Comparison of ENCODE assay signal across 23 cellular contexts in the genomic region with DNA sequence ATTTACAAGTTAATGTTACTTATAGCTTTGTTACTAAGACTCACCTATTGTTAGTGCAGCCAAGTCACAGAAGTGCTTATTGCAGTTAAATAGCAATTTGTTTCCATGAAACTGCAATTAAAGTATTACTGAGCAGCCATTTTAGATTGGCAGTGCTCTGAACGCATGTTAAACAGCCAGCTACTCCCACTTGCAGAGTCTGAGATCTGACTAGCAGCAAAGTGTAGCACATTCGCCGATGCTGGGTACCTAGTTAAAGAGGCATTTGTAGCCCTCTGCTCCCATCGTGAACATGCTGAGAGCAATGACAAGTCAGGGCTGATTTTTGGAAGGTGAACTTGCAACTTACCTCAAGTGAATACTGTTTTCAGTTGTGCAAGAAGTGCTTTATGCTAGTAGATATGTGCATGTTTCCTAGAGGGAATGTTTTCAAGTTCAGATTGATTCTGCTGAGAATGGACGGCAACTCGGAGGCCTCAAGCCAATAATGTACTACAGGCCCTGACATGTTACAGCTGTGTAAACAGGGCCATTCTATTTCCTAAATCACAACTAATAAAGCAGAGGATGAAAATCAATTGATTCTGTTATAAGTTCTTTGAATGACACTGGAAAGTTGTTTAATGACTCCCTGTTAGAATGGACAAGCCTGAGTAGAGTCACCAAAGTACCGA. TPM values are rescaled to one million over a fixed set of nuclear protein-coding genes. Genes with fewer than 3 reads are reported as not detected.
DNase-seq lines count a peak whose midpoint lies in the region; TF ChIP-seq lines count a peak whose summit lies in the region.
"Had no signal": no experiment of that assay in that cellular context is flagged by ENCODE, and none has a peak within 500 bp of the region (broad histone marks: within the 10 kb centered on the region; RNA-seq: fewer than 3 reads in every experiment).

No MANE protein-coding gene starts in this region.

- DNase-seq in mammary epithelial cell (no peak), MCF 10A (ENCODE audit: unreplicated experiment) (no peak), NCI-H748 (lab: John Stamatoyannopoulos, UW; ENCODE audit: unreplicated experiment) (peak; percentile 66), hepatocyte (ENCODE audit: low spot score) (no peak), type B pancreatic cell (ENCODE audit: extremely low spot score, unreplicated experiment) (no peak), NCI-H526 (lab: John Stamatoyannopoulos, UW) (no peak), DMS53 (lab: John Stamatoyannopoulos, UW) (no peak), NOMO-1 treated with DMSO at 0.1 percent for 48 hours (lab: John Stamatoyannopoulos, UW; ENCODE audit: unreplicated experiment) (no peak)
- DNase-seq: activated CD4-positive, alpha-beta T cell treated with anti-CD3 and anti-CD28 coated beads for 4 hours; activated naive CD8-positive, alpha-beta T cell treated with anti-CD3 and anti-CD28 coated beads, Interleukin-2, amount 10 ng/mL, durations not matched to agents 7 days and 5 days; effector memory CD4-positive, alpha-beta T cell; glutamatergic neuron; left lung; MV-4-11; NCI-H2171; NCI-H774; SIG-M5; substantia nigra; T-cell; uterus had no signal

- H3K79me2 ChIP-seq in mammary epithelial cell (ENCODE audit: insufficient read depth, low read length) = no peaks in the 10 kb centered on the region
- H3K79me2 ChIP-seq in hepatocyte = peaks cover 24% of the 10 kb centered on the region

- H3K9me3 Mint-ChIP-seq in MCF 10A (ENCODE audit: unreplicated experiment) = no peaks in the 10 kb centered on the region
- H3K9me3 Mint-ChIP-seq in type B pancreatic cell = no peaks in the 10 kb centered on the region
- H3K9me3 Mint-ChIP-seq: activated naive CD8-positive, alpha-beta T cell treated with anti-CD3 and anti-CD28 coated beads, Interleukin-2, amount 10 ng/mL, durations not matched to agents 7 days and 5 days; CD14-positive monocyte; T-cell had no signal

- H3K27ac Mint-ChIP-seq in MCF 10A (ENCODE audit: low read depth, unreplicated experiment) (no peak overlapping the region), type B pancreatic cell (peak overlapping the region; percentile 11)
- H3K27ac Mint-ChIP-seq: activated naive CD8-positive, alpha-beta T cell treated with anti-CD3 and anti-CD28 coated beads, Interleukin-2, amount 10 ng/mL, durations not matched to agents 7 days and 5 days; T-cell had no signal

- H3K27me3 ChIP-seq in mammary epithelial cell (ENCODE audit: insufficient read depth, low read length) (no peaks in the 10 kb centered on the region), hepatocyte (no peaks in the 10 kb centered on the region)
- H3K27me3 ChIP-seq: left lung, uterus had no signal

- no peaks in the 10 kb centered on the region for H3K9me2 ChIP-seq in hepatocyte (replicated peaks; ENCODE audit: insufficient read depth)

- no peaks in the 10 kb centered on the region for H3K27me3 Mint-ChIP-seq in MCF 10A (ENCODE audit: insufficient read depth, unreplicated experiment)
- H3K27me3 Mint-ChIP-seq in type B pancreatic cell = no peaks in the 10 kb centered on the region
- H3K27me3 Mint-ChIP-seq: activated naive CD8-positive, alpha-beta T cell treated with anti-CD3 and anti-CD28 coated beads, Interleukin-2, amount 10 ng/mL, durations not matched to agents 7 days and 5 days; T-cell had no signal

- no peak for TF ChIP-seq CTCF in mammary epithelial cell (conservative IDR thresholded peaks at IDR 0.05 in 1 of 2, IDR thresholded peaks at IDR 0.05 in 1 of 2; ENCODE audit: extremely low read depth in 1 of 2, insufficient read depth in 1 of 2, low read depth in 1 of 2, low read length in 2 of 2)
- no peak for TF ChIP-seq CTCF in MCF 10A (IDR thresholded peaks at IDR 0.05; ENCODE audit: unreplicated experiment)
- no peak for TF ChIP-seq CTCF in hepatocyte (IDR thresholded peaks at IDR 0.05; ENCODE audit: poor library complexity)
- no peak for TF ChIP-seq CTCF in type B pancreatic cell (conservative IDR thresholded peaks at IDR 0.05)

- H3K4me2 ChIP-seq in mammary epithelial cell (ENCODE audit: insufficient read depth, low read depth, low read length) (peak overlapping the region; percentile 3), hepatocyte (no peak overlapping the region)
- H3K4me2 ChIP-seq: KMS-11 had no signal

- H3K36me3 Mint-ChIP-seq in MCF 10A (ENCODE audit: insufficient read depth, unreplicated experiment) (peaks cover 39% of the 10 kb centered on the region), type B pancreatic cell (peaks cover 26% of the 10 kb centered on the region)

- H3K4me3 Mint-ChIP-seq in MCF 10A (ENCODE audit: unreplicated experiment) = no peak overlapping the region
- H3K4me3 Mint-ChIP-seq in type B pancreatic cell = no peak overlapping the region
- H3K4me3 Mint-ChIP-seq: activated naive CD8-positive, alpha-beta T cell treated with anti-CD3 and anti-CD28 coated beads, Interleukin-2, amount 10 ng/mL, durations not matched to agents 7 days and 5 days; CD14-positive monocyte; T-cell had no signal

- POLR2A ChIA-PET in MCF 10A (lab: Yijun Ruan, JAX) = interaction anchor here (0.7 to 1.8 kb wide), 4 partner anchors 12 to 20 kb away, joined by 3 to 7 read pairs (median 4); partner anchors contain the start of gene LMO4

- no peak overlapping the region for H3K4me3 ChIP-seq in mammary epithelial cell (replicated peaks in 1 of 3; ENCODE audit: insufficient read depth in 1 of 3, low read depth in 2 of 3, low read length in 3 of 3)
- H3K4me3 ChIP-seq in hepatocyte = no peak overlapping the region
- H3K4me3 ChIP-seq: GM12878, left lung, uterus had no signal

- dilution Hi-C loops in mammary epithelial cell (cut with HindIII; ENCODE audit: low sequenced_read_pairs) = no loop called here

- no TSS peak for BruUV-seq in mammary epithelial cell (replicated peaks; lab: Mats Ljungman, UMichigan)
- no TSS peak for BruUV-seq in MCF 10A (replicated peaks; lab: Mats Ljungman, UMichigan)

- peak overlapping the region; percentile 43 for H2AFZ ChIP-seq in mammary epithelial cell (ENCODE audit: low read depth, low read length)
- no peak overlapping the region for H2AFZ ChIP-seq in hepatocyte

- H3K9me3 ChIP-seq in mammary epithelial cell (replicated peaks; ENCODE audit: insufficient read depth, low read length) = no peaks in the 10 kb centered on the region
- H3K9me3 ChIP-seq in hepatocyte (ENCODE audit: low read depth) = no peaks in the 10 kb centered on the region
- H3K9me3 ChIP-seq: left lung, uterus had no signal

- no peak overlapping the region for H3K9ac ChIP-seq in mammary epithelial cell (ENCODE audit: insufficient read depth, low read length)
- H3K9ac ChIP-seq: KMS-11 had no signal

- H3K27ac ChIP-seq in mammary epithelial cell (ENCODE audit: insufficient read depth, low read depth, low read length) (no peak overlapping the region), hepatocyte (peak overlapping the region; percentile 39)
- H3K27ac ChIP-seq: KMS-11, left lung, uterus had no signal

- 39% methylated on average over 7 of the region's 7 CpGs for WGBS in mammary epithelial cell (ENCODE audit: low coverage, missing lambda C conversion rate)
- WGBS in hepatocyte (ENCODE audit: low lambda C conversion rate, missing lambda C conversion rate) = 79% methylated on average over 7 of the region's 7 CpGs

- H4K20me1 ChIP-seq in mammary epithelial cell (ENCODE audit: insufficient read depth, low read length) (no peaks in the 10 kb centered on the region), hepatocyte (ENCODE audit: insufficient read depth, poor library complexity, severe bottlenecking) (peaks cover 8% of the 10 kb centered on the region)

- CTCF ChIA-PET in mammary epithelial cell (lab: Charles Lee; ENCODE audit: low non-redundant PET) = interaction anchor here (0.5 kb wide), 1 partner anchor 605 kb away, joined by 6 read pairs; no protein-coding TSS in a partner anchor
- CTCF ChIA-PET in MCF 10A (lab: Yijun Ruan, JAX) = interaction anchor here (1.0 kb wide), 1 partner anchor 17 kb away, joined by 4 read pairs; no protein-coding TSS in a partner anchor

- H3K4me1 ChIP-seq in mammary epithelial cell (ENCODE audit: insufficient read depth, low read length) = peaks cover 7% of the 10 kb centered on the region
- peaks cover 11% of the 10 kb centered on the region for H3K4me1 ChIP-seq in hepatocyte (ENCODE audit: insufficient read depth)
- H3K4me1 ChIP-seq: uterus had no signal

- H3K4me1 Mint-ChIP-seq in MCF 10A (ENCODE audit: insufficient read depth, unreplicated experiment) = no peaks in the 10 kb centered on the region
- peaks cover 18% of the 10 kb centered on the region for H3K4me1 Mint-ChIP-seq in type B pancreatic cell (ENCODE audit: unreplicated experiment)

- intact Hi-C loops in mammary epithelial cell (cut with micrococcal nuclease) = no loop called here
- intact Hi-C loops in MCF 10A (cut with micrococcal nuclease) = no loop called here

- H3K36me3 ChIP-seq in mammary epithelial cell (ENCODE audit: insufficient read depth, low read length) = no peaks in the 10 kb centered on the region
- H3K36me3 ChIP-seq in hepatocyte (replicated peaks; ENCODE audit: insufficient read depth, low read depth) = peaks cover 8% of the 10 kb centered on the region
- H3K36me3 ChIP-seq: uterus had no signal

- in situ Hi-C loops in mammary epithelial cell (cut with MboI; ENCODE audit: low sequenced_read_pairs in 2 of 2) = loop anchor here in 1 of 2 donors (25.0 kb wide), 1 partner anchor 714 kb away; no protein-coding TSS in a partner anchor

RNA-seq across cellular contexts. Expression of gene LMO4, which starts 19.8 kb away (rescaled TPM):
- total RNA-seq in mammary epithelial cell (10 to 100 TPM; 40.2 to 44.7 TPM), MCF 10A (2022) (23.4 and 29.4 TPM in 2 replicates), hepatocyte (183 and 221 TPM in 2 replicates), type B pancreatic cell (ENCODE audit: low replicate concordance) (114 and 132 TPM in 2 replicates)
- polyA plus RNA-seq in mammary epithelial cell (34.4 TPM), hepatocyte (53.6 and 59.1 TPM in 2 replicates)
- polyA minus RNA-seq in mammary epithelial cell = 4.8 TPM
